7 cellular contexts compared by ENCODE assay signal in genomic region chr7:33062023-33062781, GRCh38. TPM values are rescaled to one million over a fixed set of nuclear protein-coding genes. Genes with fewer than 3 reads are reported as not detected.
DNase-seq lines count a peak whose midpoint lies in the region; ATAC-seq and TF ChIP-seq lines count a peak whose summit lies in the region.

Gene NT5C3A, minus strand, starts transcription at chr7:33062776. Its CDS starts 71 bp downstream, at chr7:33062705.

- H3K27ac ChIP-seq in VCaP, result peak within 1 kb of the TSS; percentile 94

- H3K27me3 Mint-ChIP-seq in effector memory CD8-positive, alpha-beta T cell, result peaks cover 0 to 10% of the 10 kb centered on the region in 2 donors
- H3K27me3 Mint-ChIP-seq in memory B cell, result no peaks in the 10 kb centered on the region

- DNase-seq in H4 (ENCODE audit: low spot score) (peak; percentile 39), LHCN-M2 (ENCODE audit: low read depth) (peak; percentile 44), memory B cell (ENCODE audit: low spot score in 2 of 2) (no peak)
- DNase-seq in effector memory CD8-positive, alpha-beta T cell, result peak in 1 of 3 experiments; percentile 6
- peak; percentile 53 for DNase-seq in stimulated activated CD8-positive, alpha-beta memory T cell treated with anti-CD3 and anti-CD28 coated beads, Interleukin-4, amount 100 ng/mL, for 48 hours

- no peak for ATAC-seq in effector memory CD8-positive, alpha-beta T cell (replicated peaks)
- ATAC-seq in memory B cell (ENCODE audit: low read depth), result peak; percentile 51

- peak within 1 kb of the TSS; percentile 68 for H3K4me3 ChIP-seq in GM12875 (ENCODE audit: low read depth, low read length)

- H3K9me3 Mint-ChIP-seq in effector memory CD8-positive, alpha-beta T cell, result peaks cover 4 to 6% of the 10 kb centered on the region in 2 donors
- peaks cover 4% of the 10 kb centered on the region for H3K9me3 Mint-ChIP-seq in memory B cell

- H3K4me1 Mint-ChIP-seq in effector memory CD8-positive, alpha-beta T cell (ENCODE audit: low read depth in 2 of 2), result peaks cover 20 to 41% of the 10 kb centered on the region in 2 donors
- peaks cover 26% of the 10 kb centered on the region for H3K4me1 Mint-ChIP-seq in memory B cell

- H3K4me3 Mint-ChIP-seq in effector memory CD8-positive, alpha-beta T cell, result peak within 1 kb of the TSS; percentile 96 to 97
- peak within 1 kb of the TSS; percentile 93 for H3K4me3 Mint-ChIP-seq in memory B cell

- TF ChIP-seq CTCF in GM12875 (IDR thresholded peaks at IDR 0.05; ENCODE audit: borderline replicate concordance, insufficient read depth, low read depth, low read length) (no peak), VCaP (conservative IDR thresholded peaks at IDR 0.05) (no peak)

- peaks cover 11% of the 10 kb centered on the region for H3K36me3 Mint-ChIP-seq in effector memory CD8-positive, alpha-beta T cell (ENCODE audit: insufficient read depth)
- peaks cover 7% of the 10 kb centered on the region for H3K36me3 Mint-ChIP-seq in memory B cell

- H3K27ac Mint-ChIP-seq in effector memory CD8-positive, alpha-beta T cell, result peak within 1 kb of the TSS; percentile 93
- peak within 1 kb of the TSS; percentile 77 for H3K27ac Mint-ChIP-seq in memory B cell

RNA-seq across cellular contexts. Expression of gene NT5C3A, which starts in this region (rescaled TPM):
- total RNA-seq in H4 (2014; rRNA removed; shearing (Covaris generic)), result 41.2 and 51.6 TPM in 2 replicates
- 35.9 and 40.1 TPM in 2 replicates for total RNA-seq in LHCN-M2 (2014; rRNA removed)
- 12.2 TPM for polyA plus RNA-seq in LHCN-M2 (2012)

Comparison
In these comparisons a context has a peak if more than half of its experiments do, and no peak if none do; other contexts are left out.
1. DNase-seq: peak in H4 (single experiment), LHCN-M2 (single experiment) and stimulated activated CD8-positive, alpha-beta memory T cell treated with anti-CD3 and anti-CD28 coated beads, Interleukin-4, amount 100 ng/mL, for 48 hours (single experiment); none in memory B cell (0 of 2).